In the genomic region with DNA sequence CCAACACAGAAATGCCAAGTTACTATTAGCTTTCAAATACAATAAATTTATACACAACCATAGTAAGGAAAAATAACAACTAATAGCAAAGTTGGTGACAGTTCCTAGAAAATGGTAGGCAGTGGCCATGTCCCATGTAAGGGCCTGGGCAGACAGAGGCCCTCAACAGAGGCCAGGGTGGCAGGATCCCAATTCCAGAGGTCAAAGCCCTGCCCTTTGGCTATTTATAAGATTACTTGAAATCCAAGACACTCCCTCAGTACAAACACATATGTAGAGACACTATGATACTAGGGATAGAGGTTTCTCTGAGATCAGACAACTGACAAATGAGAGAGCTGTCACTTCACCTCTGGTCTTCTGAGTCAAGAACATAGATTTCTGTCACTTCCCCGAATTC, we compare ENCODE assay signal across 19 cellular contexts. TPM values are rescaled to one million over a fixed set of nuclear protein-coding genes. Genes with fewer than 3 reads are reported as not detected.
DNase-seq lines count a peak whose midpoint lies in the region; ATAC-seq and TF ChIP-seq lines count a peak whose summit lies in the region.
"Had no signal": no experiment of that assay in that cellular context is flagged by ENCODE, and none has a peak within 500 bp of the region (broad histone marks: within the 10 kb centered on the region; RNA-seq: fewer than 3 reads in every experiment).

No MANE protein-coding gene starts in this region.

- H3K4me1 ChIP-seq in ascending aorta (no peaks in the 10 kb centered on the region), gastrocnemius medialis (peaks cover 4 to 14% of the 10 kb centered on the region in 2 donors), tibial artery (peaks cover 0 to 62% (median 0%) of the 10 kb centered on the region in 4 donors), thyroid gland (no peaks in the 10 kb centered on the region)

- intact Hi-C loops in ascending aorta (cut with DNase I): loop anchor here (5.0 kb wide), 1 partner anchor 41 kb away; no protein-coding TSS in a partner anchor
- intact Hi-C loops in gastrocnemius medialis (cut with DNase I; ENCODE audit: low total_unique reads): no loop called here
- intact Hi-C loops in tibial artery (cut with DNase I; ENCODE audit: low total_unique reads): no loop called here
- intact Hi-C loops in thyroid gland (cut with DNase I): no loop called here

- H3K9me3 ChIP-seq in ascending aorta (no peaks in the 10 kb centered on the region), gastrocnemius medialis (no peaks in the 10 kb centered on the region), tibial artery (no peaks in the 10 kb centered on the region), WERI-Rb-1 (ENCODE audit: severe bottlenecking) (no peaks in the 10 kb centered on the region), thyroid gland (no peaks in the 10 kb centered on the region)

- TF ChIP-seq CTCF in ascending aorta (IDR thresholded peaks at IDR 0.05) (no peak), gastrocnemius medialis (IDR thresholded peaks at IDR 0.05 in 4 of 5, conservative IDR thresholded peaks at IDR 0.05 in 1 of 5) (no peak), tibial artery (IDR thresholded peaks at IDR 0.05) (no peak), WERI-Rb-1 (IDR thresholded peaks at IDR 0.05; ENCODE audit: low read depth, low read length) (no peak), thyroid gland (IDR thresholded peaks at IDR 0.05) (no peak)

- ATAC-seq in left lobe of liver (peak; percentile 34), gastrocnemius medialis (peak; percentile 49 to 71), HG02798 (IDR thresholded peaks at IDR 0.05; ENCODE audit: poor library complexity, unreplicated experiment) (no peak)
- ATAC-seq: GM12878, HCT116, HepG2 had no signal

- TF ChIP-seq POLR2A in gastrocnemius medialis (IDR thresholded peaks at IDR 0.05): peak; percentile 14 to 45
- no peak for TF ChIP-seq POLR2A in thyroid gland (IDR thresholded peaks at IDR 0.05)

- H3K4me3 ChIP-seq in ascending aorta (no peak overlapping the region), gastrocnemius medialis (no peak overlapping the region), tibial artery (no peak overlapping the region), WERI-Rb-1 (ENCODE audit: low read depth, low read length) (no peak overlapping the region), thyroid gland (replicated peaks in 1 of 3) (no peak overlapping the region)
- H3K4me3 ChIP-seq: GM12878 had no signal

- no peaks in the 10 kb centered on the region for H3K36me3 ChIP-seq in ascending aorta
- H3K36me3 ChIP-seq in gastrocnemius medialis: no peaks in the 10 kb centered on the region
- no peaks in the 10 kb centered on the region for H3K36me3 ChIP-seq in tibial artery
- H3K36me3 ChIP-seq in WERI-Rb-1: no peaks in the 10 kb centered on the region
- H3K36me3 ChIP-seq in thyroid gland: no peaks in the 10 kb centered on the region

- H3K27me3 ChIP-seq in ascending aorta (no peaks in the 10 kb centered on the region), gastrocnemius medialis (no peaks in the 10 kb centered on the region), tibial artery (no peaks in the 10 kb centered on the region), WERI-Rb-1 (ENCODE audit: insufficient read depth, low read depth, severe bottlenecking) (peaks cover 2% of the 10 kb centered on the region), thyroid gland (no peaks in the 10 kb centered on the region)

- DNase-seq in ascending aorta (ENCODE audit: low spot score in 2 of 2) (no peak), left lobe of liver (ENCODE audit: low spot score) (no peak), gastrocnemius medialis (peak; percentile 49 to 84), tibial artery (no peak), WERI-Rb-1 (no peak), thyroid gland (no peak)
- DNase-seq: AML-193; Calu3; CD4-positive, alpha-beta memory T cell; DMS53; DND-41; GOT3; H7; HFFc6 had no signal

- in situ Hi-C loops in gastrocnemius medialis (cut with MboI; ENCODE audit: low sequenced_read_pairs in 4 of 4): no loop called here

- WGBS in thyroid gland, 2 donors: 91% methylated on average over 1 of the region's 1 CpG

- H3K27ac ChIP-seq in ascending aorta: peak overlapping the region; percentile 58 to 59
- H3K27ac ChIP-seq in gastrocnemius medialis: peak overlapping the region; percentile 71 to 84 (median 78)
- peak overlapping the region; percentile 55 to 61 for H3K27ac ChIP-seq in tibial artery
- no peak overlapping the region for H3K27ac ChIP-seq in WERI-Rb-1
- H3K27ac ChIP-seq in thyroid gland: no peak overlapping the region

RNA-seq across cellular contexts. Expression of a gene that starts 16.2 kb away (rescaled TPM):
- 4.6 TPM for total RNA-seq in ascending aorta
- total RNA-seq in left lobe of liver: 131 TPM
- 10 to 100 TPM in 3 of 4 donors, 1 to 10 TPM in 1; 7.8 to 34.5 (median 29.3) TPM for total RNA-seq in gastrocnemius medialis
- total RNA-seq in thyroid gland: 1 to 10 TPM; 1.2 to 9.5 (median 3.4) TPM
- total RNA-seq: CD4-positive, alpha-beta memory T cell; G401; HFFc6 had no signal

Comparison
In these comparisons a context has a peak if more than half of its experiments do, and no peak if none do; other contexts are left out.
1. DNase-seq: peak in gastrocnemius medialis (2 of 2); none in ascending aorta (0 of 2), left lobe of liver (single experiment), tibial artery (0 of 2), WERI-Rb-1 (single experiment) and thyroid gland (0 of 2).
2. H3K27ac ChIP-seq: peak in ascending aorta (2 of 2), gastrocnemius medialis (4 of 4) and tibial artery (2 of 2); none in WERI-Rb-1 (single experiment) and thyroid gland (0 of 3).
3. POLR2A ChIP-seq: peak in gastrocnemius medialis (2 of 2); none in thyroid gland (0 of 2).